Comparison of ENCODE assay signal across 11 cellular contexts in genomic region chr15:40926659-40927496, GRCh38. TPM values are rescaled to one million over a fixed set of nuclear protein-coding genes. Genes with fewer than 3 reads are reported as not detected.
DNase-seq lines count a peak whose midpoint lies in the region; ATAC-seq, FAIRE-seq and TF ChIP-seq lines count a peak whose summit lies in the region.
"Had no signal": no experiment of that assay in that cellular context is flagged by ENCODE, and none has a peak within 500 bp of the region (broad histone marks: within the 10 kb centered on the region; RNA-seq: fewer than 3 reads in every experiment).

No MANE protein-coding gene starts in this region.

- peak overlapping the region; percentile 78 for H3K4me3 ChIP-seq in WERI-Rb-1 (ENCODE audit: low read depth, low read length)
- no peak overlapping the region for H3K4me3 ChIP-seq in smooth muscle cell

- peaks cover under 1% of the 10 kb centered on the region; the same call in 1 of the 2 replicates for H3K36me3 ChIP-seq in WERI-Rb-1
- no peaks in the 10 kb centered on the region for H3K36me3 ChIP-seq in smooth muscle cell (ENCODE audit: low read depth)

- no peak overlapping the region for H3K27ac Mint-ChIP-seq in activated CD4-positive, alpha-beta T cell treated with anti-CD3 and anti-CD28 coated beads, Interleukin-2, amount 10 ng/mL, durations not matched to agents 7 days and 5 days
- H3K27ac Mint-ChIP-seq in activated CD4-positive, alpha-beta T cell treated with anti-CD3 and anti-CD28 coated beads for 36 hours, result no peak overlapping the region
- peak overlapping the region; percentile 92 for H3K27ac Mint-ChIP-seq in glutamatergic neuron (ENCODE audit: unreplicated experiment)

- peak overlapping the region; percentile 4 for H3K4me3 Mint-ChIP-seq in activated CD4-positive, alpha-beta T cell treated with anti-CD3 and anti-CD28 coated beads, Interleukin-2, amount 10 ng/mL, durations not matched to agents 7 days and 5 days
- no peak overlapping the region for H3K4me3 Mint-ChIP-seq in activated CD4-positive, alpha-beta T cell treated with anti-CD3 and anti-CD28 coated beads for 36 hours
- peak overlapping the region; percentile 84 for H3K4me3 Mint-ChIP-seq in glutamatergic neuron (ENCODE audit: unreplicated experiment)

- H3K79me2 ChIP-seq in smooth muscle cell (ENCODE audit: low read depth), result no peaks in the 10 kb centered on the region

- peak overlapping the region; percentile 93 for H3K4me2 ChIP-seq in smooth muscle cell

- peaks cover 50% of the 10 kb centered on the region for H3K4me1 ChIP-seq in smooth muscle cell (ENCODE audit: low read depth)

- 14% methylated on average over 32 of the region's 33 CpGs for WGBS in smooth muscle cell (ENCODE audit: low lambda C conversion rate)

- no peaks in the 10 kb centered on the region for H3F3A ChIP-seq in smooth muscle cell (ENCODE audit: low read depth)

- H3K9me3 ChIP-seq in WERI-Rb-1 (ENCODE audit: severe bottlenecking) (no peaks in the 10 kb centered on the region), smooth muscle cell (replicated peaks; ENCODE audit: low read depth) (no peaks in the 10 kb centered on the region)

- no peak for ATAC-seq in activated CD4-positive, alpha-beta T cell treated with anti-CD3 and anti-CD28 coated beads for 36 hours
- ATAC-seq in HG03175 (IDR thresholded peaks at IDR 0.05; ENCODE audit: unreplicated experiment), result no peak
- ATAC-seq: Panc1 had no signal

- no peak for FAIRE-seq in RCC 7860 (lab: Jason Lieb, UNC)

- CTCF ChIA-PET in activated CD4-positive, alpha-beta T cell treated with anti-CD3 and anti-CD28 coated beads, Interleukin-2, amount 10 ng/mL, durations not matched to agents 7 days and 5 days (lab: Charles Lee), result interaction anchor here (3.5 to 3.9 kb wide), 2 partner anchors 15 to 22 kb away, joined by 12 to 22 read pairs; no protein-coding TSS in a partner anchor
- CTCF ChIA-PET in activated CD4-positive, alpha-beta T cell treated with anti-CD3 and anti-CD28 coated beads for 36 hours (lab: Charles Lee), result interaction anchor here (6.7 to 10.5 kb wide), 2 partner anchors 15 to 20 kb away, joined by 66 to 98 read pairs; no protein-coding TSS in a partner anchor

- H3K27ac ChIP-seq in WERI-Rb-1 (peak overlapping the region; percentile 89), smooth muscle cell (ENCODE audit: low read depth) (no peak overlapping the region)

- H2AFZ ChIP-seq in smooth muscle cell (ENCODE audit: low read depth), result no peak overlapping the region

- no peak for DNase-seq in activated CD4-positive, alpha-beta T cell treated with anti-CD3 and anti-CD28 coated beads, Interleukin-2, amount 10 ng/mL, durations not matched to agents 7 days and 5 days
- no peak for DNase-seq in activated CD4-positive, alpha-beta T cell treated with anti-CD3 and anti-CD28 coated beads for 36 hours
- DNase-seq in WERI-Rb-1 (no peak), glutamatergic neuron (no peak), smooth muscle cell (lab: John Stamatoyannopoulos, UW; ENCODE audit: unreplicated experiment) (no peak), RCC 7860 (ENCODE audit: low spot score) (no peak)
- DNase-seq in activated effector memory CD4-positive, alpha-beta T cell treated with Interleukin-2 at 50 U/mL for 16 hours, result no peak
- DNase-seq: NCI-H187 had no signal

- H3K9me3 Mint-ChIP-seq in activated CD4-positive, alpha-beta T cell treated with anti-CD3 and anti-CD28 coated beads, Interleukin-2, amount 10 ng/mL, durations not matched to agents 7 days and 5 days, result no peaks in the 10 kb centered on the region
- no peaks in the 10 kb centered on the region for H3K9me3 Mint-ChIP-seq in activated CD4-positive, alpha-beta T cell treated with anti-CD3 and anti-CD28 coated beads for 36 hours (ENCODE audit: low read depth)
- peaks cover 28% of the 10 kb centered on the region for H3K9me3 Mint-ChIP-seq in glutamatergic neuron (ENCODE audit: unreplicated experiment)

- intact Hi-C loops in activated CD4-positive, alpha-beta T cell treated with anti-CD3 and anti-CD28 coated beads for 36 hours (cut with DNase I, micrococcal nuclease), result no loop called here

- H3K9ac ChIP-seq in smooth muscle cell (ENCODE audit: low read depth), result no peak overlapping the region

- H3K27me3 Mint-ChIP-seq in activated CD4-positive, alpha-beta T cell treated with anti-CD3 and anti-CD28 coated beads, Interleukin-2, amount 10 ng/mL, durations not matched to agents 7 days and 5 days, result peaks cover 78% of the 10 kb centered on the region
- peaks cover 48% of the 10 kb centered on the region for H3K27me3 Mint-ChIP-seq in activated CD4-positive, alpha-beta T cell treated with anti-CD3 and anti-CD28 coated beads for 36 hours
- H3K27me3 Mint-ChIP-seq in glutamatergic neuron (ENCODE audit: unreplicated experiment), result peaks cover 31% of the 10 kb centered on the region

- H3K36me3 Mint-ChIP-seq in activated CD4-positive, alpha-beta T cell treated with anti-CD3 and anti-CD28 coated beads, Interleukin-2, amount 10 ng/mL, durations not matched to agents 7 days and 5 days (ENCODE audit: low read depth), result no peaks in the 10 kb centered on the region
- H3K36me3 Mint-ChIP-seq in activated CD4-positive, alpha-beta T cell treated with anti-CD3 and anti-CD28 coated beads for 36 hours (ENCODE audit: low read depth), result no peaks in the 10 kb centered on the region
- no peaks in the 10 kb centered on the region for H3K36me3 Mint-ChIP-seq in glutamatergic neuron (ENCODE audit: unreplicated experiment)

- peaks cover 8% of the 10 kb centered on the region for H4K20me1 ChIP-seq in smooth muscle cell (ENCODE audit: low read depth)

- H3K27me3 ChIP-seq in WERI-Rb-1 (ENCODE audit: insufficient read depth, low read depth, severe bottlenecking), result no peaks in the 10 kb centered on the region
- peaks cover 95% of the 10 kb centered on the region for H3K27me3 ChIP-seq in smooth muscle cell (ENCODE audit: low read depth)

- H3K4me1 Mint-ChIP-seq in activated CD4-positive, alpha-beta T cell treated with anti-CD3 and anti-CD28 coated beads, Interleukin-2, amount 10 ng/mL, durations not matched to agents 7 days and 5 days, result peaks cover 43% of the 10 kb centered on the region
- H3K4me1 Mint-ChIP-seq in activated CD4-positive, alpha-beta T cell treated with anti-CD3 and anti-CD28 coated beads for 36 hours, result peaks cover 32% of the 10 kb centered on the region
- H3K4me1 Mint-ChIP-seq in glutamatergic neuron (ENCODE audit: low read depth, unreplicated experiment), result peaks cover 30% of the 10 kb centered on the region

- POLR2A ChIA-PET in activated CD4-positive, alpha-beta T cell treated with anti-CD3 and anti-CD28 coated beads, Interleukin-2, amount 10 ng/mL, durations not matched to agents 7 days and 5 days (lab: Charles Lee), result no interaction called here
- POLR2A ChIA-PET in activated CD4-positive, alpha-beta T cell treated with anti-CD3 and anti-CD28 coated beads for 36 hours (lab: Charles Lee), result interaction anchor here (1.7 kb wide), 1 partner anchor 15 kb away, joined by 9 read pairs; no protein-coding TSS in a partner anchor

- TF ChIP-seq CTCF in WERI-Rb-1 (IDR thresholded peaks at IDR 0.05; ENCODE audit: low read depth, low read length) (no peak), glutamatergic neuron (IDR thresholded peaks at IDR 0.05; ENCODE audit: partially characterized antibody, unreplicated experiment) (no peak), smooth muscle cell (IDR thresholded peaks at IDR 0.05; ENCODE audit: borderline replicate concordance, insufficient read depth, poor library complexity, severe bottlenecking) (no peak)

RNA-seq across cellular contexts. Expression of gene DLL4, which starts 2.3 kb away (rescaled TPM):
- not detected for total RNA-seq in activated CD4-positive, alpha-beta T cell treated with anti-CD3 and anti-CD28 coated beads, Interleukin-2, amount 10 ng/mL, durations not matched to agents 7 days and 5 days
- total RNA-seq in activated CD4-positive, alpha-beta T cell treated with anti-CD3 and anti-CD28 coated beads for 36 hours, result under 1 TPM; 0.18 to 0.30 TPM
- total RNA-seq in glutamatergic neuron (ENCODE audit: unreplicated experiment) (12.5 TPM), smooth muscle cell (0.04 TPM in 1 of 2 replicates, not detected in the other)
- polyA plus RNA-seq in smooth muscle cell, result 0.37 TPM in 1 of 2 replicates, not detected in the other

RNA-seq across cellular contexts. Expression of gene CHAC1, which starts 26.4 kb away (rescaled TPM):
- 1 to 10 TPM; 4.7 to 6.7 TPM for total RNA-seq in activated CD4-positive, alpha-beta T cell treated with anti-CD3 and anti-CD28 coated beads, Interleukin-2, amount 10 ng/mL, durations not matched to agents 7 days and 5 days
- 10 to 100 TPM; 31.1 to 32.2 TPM for total RNA-seq in activated CD4-positive, alpha-beta T cell treated with anti-CD3 and anti-CD28 coated beads for 36 hours
- total RNA-seq in glutamatergic neuron (ENCODE audit: unreplicated experiment), result 45.6 TPM
- 25.2 and 29.6 TPM in 2 replicates for total RNA-seq in smooth muscle cell
- 31.5 and 33.6 TPM in 2 replicates for polyA plus RNA-seq in smooth muscle cell

RNA-seq across cellular contexts. Expression of gene VPS18, which starts 32.6 kb away (rescaled TPM):
- 10 to 100 TPM; 16.2 to 16.6 TPM for total RNA-seq in activated CD4-positive, alpha-beta T cell treated with anti-CD3 and anti-CD28 coated beads, Interleukin-2, amount 10 ng/mL, durations not matched to agents 7 days and 5 days
- 1 to 10 TPM; 6.2 TPM for total RNA-seq in activated CD4-positive, alpha-beta T cell treated with anti-CD3 and anti-CD28 coated beads for 36 hours
- total RNA-seq in glutamatergic neuron (ENCODE audit: unreplicated experiment), result 33.5 TPM
- total RNA-seq in smooth muscle cell, result 14.2 and 15.4 TPM in 2 replicates
- 17.2 and 24.4 TPM in 2 replicates for polyA plus RNA-seq in smooth muscle cell

RNA-seq across cellular contexts. Expression of gene RHOV, which starts 52.8 kb away (rescaled TPM):
- total RNA-seq in activated CD4-positive, alpha-beta T cell treated with anti-CD3 and anti-CD28 coated beads, Interleukin-2, amount 10 ng/mL, durations not matched to agents 7 days and 5 days, result not detected
- total RNA-seq in activated CD4-positive, alpha-beta T cell treated with anti-CD3 and anti-CD28 coated beads for 36 hours, result under 1 TPM; 0.25 to 0.41 TPM
- total RNA-seq in glutamatergic neuron (ENCODE audit: unreplicated experiment) (1.8 TPM), smooth muscle cell (2.9 and 3.3 TPM in 2 replicates)
- 3.0 and 10.3 TPM in 2 replicates for polyA plus RNA-seq in smooth muscle cell
- total RNA-seq: left lobe of liver had no signal

Comparison
In these comparisons a context has a peak if more than half of its experiments do, and no peak if none do; other contexts are left out.
1. RNA of gene DLL4, which starts 2.3 kb away (total RNA-seq): 12.5 TPM in glutamatergic neuron (single experiment); 0.18 to 0.30 TPM in activated CD4-positive, alpha-beta T cell treated with anti-CD3 and anti-CD28 coated beads for 36 hours, not detected in activated CD4-positive, alpha-beta T cell treated with anti-CD3 and anti-CD28 coated beads, Interleukin-2, amount 10 ng/mL, durations not matched to agents 7 days and 5 days and 0.04 TPM in smooth muscle cell; every median in the first group is over 10 times any median in the second.